Comparison of ENCODE assay signal across 10 cellular contexts in genomic region chr15:39976291-39977274, GRCh38. TPM values are rescaled to one million over a fixed set of nuclear protein-coding genes. Genes with fewer than 3 reads are reported as not detected.
DNase-seq lines count a peak whose midpoint lies in the region; ATAC-seq, FAIRE-seq and TF ChIP-seq lines count a peak whose summit lies in the region.
"Had no signal": no experiment of that assay in that cellular context is flagged by ENCODE, and none has a peak within 500 bp of the region (broad histone marks: within the 10 kb centered on the region; RNA-seq: fewer than 3 reads in every experiment).

No MANE protein-coding gene starts in this region.

- H3K23ac ChIP-seq in mesenchymal stem cell (ENCODE audit: low read length in 2 of 2), result no peak overlapping the region

- peak overlapping the region; percentile 19 for H2BK5ac ChIP-seq in mesenchymal stem cell (ENCODE audit: low read depth, low read length, poor library complexity, severe bottlenecking)

- H3K36me3 ChIP-seq in esophagus muscularis mucosa (peaks cover 0 to 49% (median 23%) of the 10 kb centered on the region in 4 donors), mesenchymal stem cell (ENCODE audit: control insufficient read depth in 1 of 2, insufficient read depth in 2 of 2, low read depth in 1 of 2, low read length in 2 of 2) (peaks cover 20 to 65% of the 10 kb centered on the region in 2 experiments), upper lobe of left lung (peaks cover 0 to 46% (median 20%) of the 10 kb centered on the region in 4 donors)

- H3K9ac ChIP-seq in mesenchymal stem cell (ENCODE audit: low read length), result peak overlapping the region; percentile 81

- H3K27me3 ChIP-seq in esophagus muscularis mucosa (no peaks in the 10 kb centered on the region), mesenchymal stem cell (ENCODE audit: control insufficient read depth in 1 of 2, insufficient read depth in 1 of 2, low read length in 2 of 2) (no peaks in the 10 kb centered on the region), upper lobe of left lung (no peaks in the 10 kb centered on the region)

- no peak overlapping the region for H2BK15ac ChIP-seq in mesenchymal stem cell (ENCODE audit: low read depth, poor library complexity, severe bottlenecking)

- no peak overlapping the region for H2AK5ac ChIP-seq in mesenchymal stem cell (ENCODE audit: low read length, severe bottlenecking)

- intact Hi-C loops in activated CD4-positive, alpha-beta T cell treated with anti-CD3 and anti-CD28 coated beads for 36 hours (cut with DNase I, micrococcal nuclease), result loop anchor here in 1 of 2 experiments (2.0 kb wide), 1 partner anchor 190 kb away; no protein-coding TSS in a partner anchor
- intact Hi-C loops in esophagus muscularis mucosa (cut with DNase I), result loop anchor here (5.0 to 10.0 kb wide), 2 partner anchors 89 to 292 kb away; no protein-coding TSS in a partner anchor

- peaks cover 29% of the 10 kb centered on the region for H3K79me1 ChIP-seq in mesenchymal stem cell (replicated peaks; ENCODE audit: low read length, poor library complexity, severe bottlenecking)

- ATAC-seq in activated CD4-positive, alpha-beta T cell treated with anti-CD3 and anti-CD28 coated beads for 36 hours, result peak; percentile 55
- ATAC-seq in upper lobe of left lung (ENCODE audit: low FRiP score in 2 of 2), result peak; percentile 67 to 94
- no peak for ATAC-seq in HG02870 (IDR thresholded peaks at IDR 0.05; ENCODE audit: unreplicated experiment)
- ATAC-seq: CD8-positive, alpha-beta T cell had no signal

- peak overlapping the region; percentile 39 for H3K4me2 ChIP-seq in mesenchymal stem cell (ENCODE audit: low read length, poor library complexity, severe bottlenecking)

- H3K4ac ChIP-seq in mesenchymal stem cell (ENCODE audit: low read depth in 1 of 2, low read length in 2 of 2), result no peak overlapping the region

- H3K27ac ChIP-seq in VCaP (peak overlapping the region; percentile 86), esophagus muscularis mucosa (replicated peaks in 1 of 4) (peak overlapping the region; percentile 73 to 84 (median 80)), mesenchymal stem cell (ENCODE audit: low read length, poor library complexity, severe bottlenecking) (no peak overlapping the region), upper lobe of left lung (peak overlapping the region; percentile 62 to 84 (median 68))

- H4K8ac ChIP-seq in mesenchymal stem cell (ENCODE audit: low read length), result peak overlapping the region; percentile 0

- H3K18ac ChIP-seq in mesenchymal stem cell (ENCODE audit: low read depth in 1 of 2, low read length in 2 of 2), result no peak overlapping the region

- peak overlapping the region; percentile 75 for H3K27ac Mint-ChIP-seq in activated CD4-positive, alpha-beta T cell treated with anti-CD3 and anti-CD28 coated beads for 36 hours
- H3K27ac Mint-ChIP-seq: CD8-positive, alpha-beta T cell; stimulated activated naive CD8-positive, alpha-beta T cell treated with anti-CD3 and anti-CD28 coated beads, Interleukin-15, Interleukin-2, amounts not matched to agents 100 ng/mL and 50 ng/mL, for 24 hours had no signal

- H2AFZ ChIP-seq in mesenchymal stem cell (ENCODE audit: low read depth, low read length), result no peak overlapping the region

- H2BK12ac ChIP-seq in mesenchymal stem cell (ENCODE audit: low read length in 2 of 2), result no peak overlapping the region

- H3K27me3 Mint-ChIP-seq in activated CD4-positive, alpha-beta T cell treated with anti-CD3 and anti-CD28 coated beads for 36 hours, result no peaks in the 10 kb centered on the region
- H3K27me3 Mint-ChIP-seq: stimulated activated naive CD8-positive, alpha-beta T cell treated with anti-CD3 and anti-CD28 coated beads, Interleukin-15, Interleukin-2, amounts not matched to agents 100 ng/mL and 50 ng/mL, for 24 hours had no signal

- no peaks in the 10 kb centered on the region for H3K9me3 Mint-ChIP-seq in activated CD4-positive, alpha-beta T cell treated with anti-CD3 and anti-CD28 coated beads for 36 hours (ENCODE audit: low read depth)
- H3K9me3 Mint-ChIP-seq: CD8-positive, alpha-beta T cell; stimulated activated naive CD8-positive, alpha-beta T cell treated with anti-CD3 and anti-CD28 coated beads, Interleukin-15, Interleukin-2, amounts not matched to agents 100 ng/mL and 50 ng/mL, for 24 hours had no signal

- peaks cover 14% of the 10 kb centered on the region for H3K36me3 Mint-ChIP-seq in activated CD4-positive, alpha-beta T cell treated with anti-CD3 and anti-CD28 coated beads for 36 hours (ENCODE audit: low read depth)

- H2BK120ac ChIP-seq in mesenchymal stem cell (ENCODE audit: low read depth, low read length), result no peak overlapping the region

- H3K4me1 Mint-ChIP-seq in activated CD4-positive, alpha-beta T cell treated with anti-CD3 and anti-CD28 coated beads for 36 hours, result peaks cover 2% of the 10 kb centered on the region

- no peak overlapping the region for H4K91ac ChIP-seq in mesenchymal stem cell (ENCODE audit: low read length)

- no peak overlapping the region for H3K14ac ChIP-seq in mesenchymal stem cell (ENCODE audit: low read length in 2 of 2)

- H3K9me3 ChIP-seq in esophagus muscularis mucosa (no peaks in the 10 kb centered on the region), mesenchymal stem cell (ENCODE audit: control insufficient read depth, low read length) (no peaks in the 10 kb centered on the region), upper lobe of left lung (no peaks in the 10 kb centered on the region)

- CTCF ChIA-PET in activated CD4-positive, alpha-beta T cell treated with anti-CD3 and anti-CD28 coated beads for 36 hours (lab: Charles Lee), result no interaction called here

- H3K4me3 ChIP-seq in esophagus muscularis mucosa, result peak overlapping the region; percentile 61 to 70 (median 65)
- peak overlapping the region; percentile 52 to 76 for H3K4me3 ChIP-seq in mesenchymal stem cell (ENCODE audit: insufficient read depth in 1 of 2, low read depth in 1 of 2, low read length in 2 of 2)
- peak overlapping the region; percentile 24 to 58 (median 46) for H3K4me3 ChIP-seq in upper lobe of left lung

- TF ChIP-seq EP300 in esophagus muscularis mucosa (IDR thresholded peaks at IDR 0.05), result no peak
- no peak for TF ChIP-seq EP300 in upper lobe of left lung (IDR thresholded peaks at IDR 0.05)

- peaks cover 4 to 13% (median 9%) of the 10 kb centered on the region in 4 donors for H3K4me1 ChIP-seq in esophagus muscularis mucosa
- H3K4me1 ChIP-seq in mesenchymal stem cell (ENCODE audit: control insufficient read depth, insufficient read depth, low read depth, low read length), result peaks cover 5% of the 10 kb centered on the region
- H3K4me1 ChIP-seq in upper lobe of left lung, result peaks cover 0 to 8% (median 1%) of the 10 kb centered on the region in 4 donors

- peak; percentile 63 for TF ChIP-seq CTCF in VCaP (conservative IDR thresholded peaks at IDR 0.05)
- peak; percentile 49 to 72 (median 54) for TF ChIP-seq CTCF in esophagus muscularis mucosa (IDR thresholded peaks at IDR 0.05)
- peak in 4 of 6 experiments; percentile 21 to 37 (median 36) for TF ChIP-seq CTCF in upper lobe of left lung (IDR thresholded peaks at IDR 0.05)

- POLR2A ChIA-PET in activated CD4-positive, alpha-beta T cell treated with anti-CD3 and anti-CD28 coated beads for 36 hours (lab: Charles Lee), result no interaction called here

- H3K4me3 Mint-ChIP-seq in activated CD4-positive, alpha-beta T cell treated with anti-CD3 and anti-CD28 coated beads for 36 hours, result peak overlapping the region; percentile 43
- H3K4me3 Mint-ChIP-seq: CD8-positive, alpha-beta T cell; stimulated activated naive CD8-positive, alpha-beta T cell treated with anti-CD3 and anti-CD28 coated beads, Interleukin-15, Interleukin-2, amounts not matched to agents 100 ng/mL and 50 ng/mL, for 24 hours had no signal

- no peak for FAIRE-seq in GM12892 (lab: Jason Lieb, UNC)

- DNase-seq in activated CD4-positive, alpha-beta T cell treated with anti-CD3 and anti-CD28 coated beads for 36 hours, result peak; percentile 39
- no peak for DNase-seq in activated CD4-positive, alpha-beta T cell treated with anti-CD3 and anti-CD28 coated beads, Interleukin-2, amount 50 U/mL, for 4 hours
- no peak for DNase-seq in esophagus muscularis mucosa (ENCODE audit: extremely low spot score)
- DNase-seq in mesenchymal stem cell, result no peak
- DNase-seq in upper lobe of left lung, result peak; percentile 42 to 92
- DNase-seq in GM12892 (ENCODE audit: insufficient read length), result no peak

- WGBS in esophagus muscularis mucosa, result 17% methylated on average over 43 of the region's 69 CpGs
- WGBS in mesenchymal stem cell, result 98% methylated on average over 69 of the region's 69 CpGs
- 41 to 47% methylated on average over 37 to 45 of the region's 69 CpGs for WGBS in upper lobe of left lung, 2 donors

- TF ChIP-seq POLR2A in esophagus muscularis mucosa (IDR thresholded peaks at IDR 0.05; ENCODE audit: low read depth) (no peak), upper lobe of left lung (IDR thresholded peaks at IDR 0.05) (no peak), GM12892 (IDR thresholded peaks at IDR 0.05; ENCODE audit: low read depth, low read length) (no peak)

RNA-seq across cellular contexts. Expression of gene EIF2AK4, which starts 42.7 kb away (rescaled TPM):
- total RNA-seq in activated CD4-positive, alpha-beta T cell treated with anti-CD3 and anti-CD28 coated beads for 36 hours, result 10 to 100 TPM; 40.8 TPM
- total RNA-seq in esophagus muscularis mucosa (10 to 100 TPM; 25.2 to 49.2 (median 32.8) TPM), upper lobe of left lung (10 to 100 TPM; 29.6 to 65.7 (median 42.3) TPM)
- polyA plus RNA-seq in mesenchymal stem cell (2013, experiment 1 of 2), result 81.9 TPM
- polyA plus RNA-seq in mesenchymal stem cell (2013, experiment 2 of 2), result 82.4 TPM
- polyA plus RNA-seq in GM12892 (2012; ENCODE audit: missing spikeins), result 31.0 TPM

RNA-seq across cellular contexts. Expression of gene GPR176, which starts 56.5 kb away (rescaled TPM):
- total RNA-seq in activated CD4-positive, alpha-beta T cell treated with anti-CD3 and anti-CD28 coated beads for 36 hours, result under 1 TPM; 0.14 to 0.30 TPM
- total RNA-seq in esophagus muscularis mucosa (1 to 10 TPM; 1.7 to 8.4 (median 5.4) TPM), upper lobe of left lung (10 to 100 TPM in 1 of 6 donors, 1 to 10 TPM in 5; 1.4 to 12.0 (median 4.9) TPM)
- 13.3 TPM for polyA plus RNA-seq in mesenchymal stem cell (2013, experiment 1 of 2)
- polyA plus RNA-seq in mesenchymal stem cell (2013, experiment 2 of 2), result 13.8 TPM
- 0.55 TPM for polyA plus RNA-seq in GM12892 (2012; ENCODE audit: missing spikeins)

Comparison
In these comparisons a context has a peak if more than half of its experiments do, and no peak if none do; other contexts are left out.
1. DNase-seq: peak in activated CD4-positive, alpha-beta T cell treated with anti-CD3 and anti-CD28 coated beads for 36 hours (single experiment) and upper lobe of left lung (2 of 2); none in activated CD4-positive, alpha-beta T cell treated with anti-CD3 and anti-CD28 coated beads, Interleukin-2, amount 50 U/mL, for 4 hours (0 of 2), esophagus muscularis mucosa (single experiment), mesenchymal stem cell (single experiment) and GM12892 (single experiment).
2. Peak in every context shown above with its lines, with median percentiles within 50 percentile points of each other: CTCF ChIP-seq and H3K4me3 ChIP-seq.